13 cellular contexts compared by ENCODE assay signal in the genomic region with DNA sequence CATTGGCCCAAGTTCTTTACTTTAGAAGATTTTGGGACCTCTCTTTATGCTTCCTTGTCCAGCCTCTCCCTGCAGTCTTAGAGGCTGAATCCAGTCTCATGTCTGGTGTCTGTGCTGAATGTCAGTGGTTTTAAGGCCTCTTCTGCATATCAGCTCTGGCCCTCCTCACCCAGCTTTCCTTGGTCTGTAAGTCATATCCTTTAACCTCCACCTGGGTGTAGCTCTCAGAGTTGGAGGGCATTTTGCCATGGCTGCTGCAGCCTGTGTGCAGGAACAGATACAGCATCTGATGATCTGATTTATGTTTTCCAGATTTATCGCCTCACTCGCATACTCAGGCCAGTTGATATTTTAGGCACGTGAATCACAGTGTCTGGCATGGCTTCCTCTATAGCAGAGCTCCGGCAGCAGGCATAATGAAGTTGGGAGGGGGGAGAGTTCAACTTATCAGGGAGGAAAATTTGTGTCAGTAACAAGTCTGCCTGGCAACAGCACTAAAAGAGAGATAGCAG.
DNase-seq lines count a peak whose midpoint lies in the region; ATAC-seq and TF ChIP-seq lines count a peak whose summit lies in the region.
"Had no signal": no experiment of that assay in that cellular context is flagged by ENCODE, and none has a peak within 500 bp of the region (broad histone marks: within the 10 kb centered on the region; RNA-seq: fewer than 3 reads in every experiment).

No MANE protein-coding gene starts in this region.

- H3K4me3 ChIP-seq in adipocyte (ENCODE audit: low read length) (no peak overlapping the region), heart right ventricle (no peak overlapping the region), skeletal muscle cell (ENCODE audit: low read depth, low read length) (no peak overlapping the region)

- H3K36me3 ChIP-seq in adipocyte (ENCODE audit: control insufficient read depth, insufficient read depth, low read length, severe bottlenecking) (no peaks in the 10 kb centered on the region), heart right ventricle (no peaks in the 10 kb centered on the region)

- H3K4me1 ChIP-seq in adipocyte (ENCODE audit: control insufficient read depth, insufficient read depth, low read length) (peaks cover 21% of the 10 kb centered on the region), heart right ventricle (peaks cover 0 to 23% (median 8%) of the 10 kb centered on the region in 9 donors)

- peak in 7 of 8 donors; percentile 42 to 92 (median 80) for ATAC-seq in heart right ventricle
- ATAC-seq in HG03571 (IDR thresholded peaks at IDR 0.05; ENCODE audit: unreplicated experiment): no peak
- no peak for ATAC-seq in GM19023 (IDR thresholded peaks at IDR 0.05; ENCODE audit: unreplicated experiment)
- no peak for ATAC-seq in GM21825 (IDR thresholded peaks at IDR 0.05; ENCODE audit: unreplicated experiment)

- H3K27me3 ChIP-seq in adipocyte (replicated peaks; ENCODE audit: control insufficient read depth, insufficient read depth, low read length) (peaks cover 4% of the 10 kb centered on the region), heart right ventricle (no peaks in the 10 kb centered on the region)

- 14 to 15% methylated on average over 4 of the region's 4 CpGs for WGBS in heart right ventricle, 2 donors

- H3K27ac ChIP-seq in heart right ventricle: peak overlapping the region in 3 of 10 donors; percentile 11 to 60 (median 41)
- H3K27ac ChIP-seq: HL-60 had no signal

- peak; percentile 94 for DNase-seq in GM04503 (ENCODE audit: low read depth)
- peak; percentile 58 for DNase-seq in adipocyte (ENCODE audit: low read depth)
- peak in 1 of 2 donors; percentile 31 for DNase-seq in heart right ventricle
- DNase-seq in skeletal muscle cell (ENCODE audit: low read depth): peak; percentile 72
- no peak for DNase-seq in NCI-H524 (lab: John Stamatoyannopoulos, UW)
- DNase-seq: DMS153; NCI-H1048; NCI-H524 treated with DMSO at 0.1 percent for 48 hours; stimulated activated naive CD4-positive, alpha-beta T cell had no signal

- H3K9me3 ChIP-seq in adipocyte (ENCODE audit: control insufficient read depth, low read length): no peaks in the 10 kb centered on the region
- peaks cover 0 to 2% (median 0%) of the 10 kb centered on the region in 11 donors for H3K9me3 ChIP-seq in heart right ventricle

- H3K9ac ChIP-seq in adipocyte (ENCODE audit: low read length): no peak overlapping the region

- intact Hi-C loops in heart right ventricle (cut with DNase I): no loop called here

- TF ChIP-seq CTCF in heart right ventricle (IDR thresholded peaks at IDR 0.05): no peak

Comparison
In these comparisons a context has a peak if more than half of its experiments do, and no peak if none do; other contexts are left out.
1. DNase-seq: peak in GM04503 (single experiment), adipocyte (single experiment) and skeletal muscle cell (single experiment); none in NCI-H524 (0 of 2).
2. ATAC-seq: peak in heart right ventricle (7 of 8); none in HG03571 (single experiment), GM19023 (single experiment) and GM21825 (single experiment).